In genomic region chr11:132035736-132036135, GRCh38 we compare ENCODE assay signal across 16 cellular contexts.
DNase-seq lines count a peak whose midpoint lies in the region; ATAC-seq, FAIRE-seq and TF ChIP-seq lines count a peak whose summit lies in the region.
"Had no signal": no experiment of that assay in that cellular context is flagged by ENCODE, and none has a peak within 500 bp of the region (broad histone marks: within the 10 kb centered on the region; RNA-seq: fewer than 3 reads in every experiment).

No MANE protein-coding gene starts in this region.

- H3K9me3 ChIP-seq in SK-N-SH (no peaks in the 10 kb centered on the region), osteoblast (ENCODE audit: low read depth, low read length) (no peaks in the 10 kb centered on the region)
- H3K9me3 ChIP-seq: BLaER1 treated with 17β-estradiol and CSF1 and Interleukin-3, amounts not matched to agents 10 nM and 100 nM had no signal

- H3K36me3 ChIP-seq in SK-N-SH (replicated peaks in 1 of 2; ENCODE audit: control insufficient read depth in 1 of 2, insufficient read depth in 2 of 2, low read length in 1 of 2) (no peaks in the 10 kb centered on the region), osteoblast (ENCODE audit: insufficient read depth, low read length) (no peaks in the 10 kb centered on the region)
- H3K36me3 ChIP-seq: BLaER1 treated with 17β-estradiol and CSF1 and Interleukin-3, amounts not matched to agents 10 nM and 100 nM had no signal

- no peak overlapping the region for H2AFZ ChIP-seq in SK-N-SH (ENCODE audit: low read depth)
- H2AFZ ChIP-seq in osteoblast (ENCODE audit: low read length) = no peak overlapping the region
- H2AFZ ChIP-seq: GM23248 had no signal

- no peak overlapping the region for H3K9ac ChIP-seq in SK-N-SH
- H3K9ac ChIP-seq: BLaER1 treated with 17β-estradiol and CSF1 and Interleukin-3, amounts not matched to agents 10 nM and 100 nM; GM23248 had no signal

- POLR2A ChIA-PET in SK-N-SH (lab: Yijun Ruan, JAX) = no interaction called here

- CTCF ChIA-PET in SK-N-SH (lab: Yijun Ruan, JAX) = interaction anchor here (0.9 to 1.9 kb wide), 3 partner anchors 12 to 288 kb away, joined by 3 to 6 read pairs (median 4); no protein-coding TSS in a partner anchor

- H3K4me3 ChIP-seq in SK-N-SH (ENCODE audit: low read depth in 2 of 2, low read length in 1 of 2) (no peak overlapping the region), osteoblast (ENCODE audit: insufficient read depth, low read length) (no peak overlapping the region)
- H3K4me3 ChIP-seq: BLaER1 treated with 17β-estradiol and CSF1 and Interleukin-3, amounts not matched to agents 10 nM and 100 nM; GM12878; GM23248 had no signal

- TF ChIP-seq CTCF in SK-N-SH (IDR thresholded peaks at IDR 0.05) (no peak), osteoblast (IDR thresholded peaks at IDR 0.05; ENCODE audit: extremely low read depth, low read depth, low read length) (no peak)

- no peak for TF ChIP-seq EP300 in SK-N-SH (IDR thresholded peaks at IDR 0.05; ENCODE audit: borderline replicate concordance in 1 of 2, low read depth in 1 of 2, low read length in 1 of 2)

- H3K9me2 ChIP-seq in SK-N-SH = no peaks in the 10 kb centered on the region

- H3K27me3 ChIP-seq in SK-N-SH (ENCODE audit: insufficient read depth) = no peaks in the 10 kb centered on the region
- H3K27me3 ChIP-seq in osteoblast (ENCODE audit: insufficient read depth, low read length) = no peaks in the 10 kb centered on the region
- H3K27me3 ChIP-seq: BLaER1 treated with 17β-estradiol and CSF1 and Interleukin-3, amounts not matched to agents 10 nM and 100 nM had no signal

- TF ChIP-seq RAD21 in SK-N-SH (IDR thresholded peaks at IDR 0.05; ENCODE audit: low read length) = no peak

- H4K20me1 ChIP-seq in SK-N-SH (ENCODE audit: insufficient read depth) (no peaks in the 10 kb centered on the region), osteoblast (ENCODE audit: insufficient read depth, low read length) (no peaks in the 10 kb centered on the region)
- H4K20me1 ChIP-seq: BLaER1 treated with 17β-estradiol and CSF1 and Interleukin-3, amounts not matched to agents 10 nM and 100 nM had no signal

- DNase-seq in SK-N-SH (peak; percentile 11), NCI-H69 (lab: John Stamatoyannopoulos, UW) (peak; percentile 58), left kidney (ENCODE audit: low read depth, low spot score) (peak; percentile 46), osteoblast (ENCODE audit: insufficient read length, low spot score, missing footprints) (no peak), H54 (ENCODE audit: insufficient read length, low spot score) (no peak), T-helper 9 cell (no peak)
- DNase-seq: Calu3; CD8-positive, alpha-beta T cell; DMS79 treated with DMSO at 0.1 percent for 48 hours; GM23248; HCEC 1CT had no signal

- H3K79me2 ChIP-seq in SK-N-SH (ENCODE audit: insufficient read depth) (peaks cover 3% of the 10 kb centered on the region; the same call in 1 of the 2 replicates), osteoblast (ENCODE audit: insufficient read depth, low read length) (peaks cover 84% of the 10 kb centered on the region)

- FAIRE-seq in H54 (lab: Jason Lieb, UNC) = no peak
- FAIRE-seq: GM12878, HTR-8/SVneo had no signal

- 94% methylated on average over 3 of the region's 3 CpGs for WGBS in SK-N-SH (ENCODE audit: low lambda C conversion rate)

- H3F3A ChIP-seq in SK-N-SH (replicated peaks; ENCODE audit: insufficient read depth) = peaks cover 20% of the 10 kb centered on the region

- no peak overlapping the region for H3K4me2 ChIP-seq in SK-N-SH
- H3K4me2 ChIP-seq in osteoblast (ENCODE audit: insufficient read depth, low read length) = no peak overlapping the region
- H3K4me2 ChIP-seq: BLaER1 treated with 17β-estradiol and CSF1 and Interleukin-3, amounts not matched to agents 10 nM and 100 nM had no signal

- peaks cover 0 to 32% of the 10 kb centered on the region in 2 experiments; a peak in 3 of 4 replicates for H3K4me1 ChIP-seq in SK-N-SH (ENCODE audit: control insufficient read depth in 1 of 2, insufficient read depth in 2 of 2, low read depth in 1 of 2, low read length in 1 of 2)
- peaks cover 41% of the 10 kb centered on the region for H3K4me1 ChIP-seq in osteoblast (ENCODE audit: insufficient read depth, low read length)

- TF ChIP-seq POLR2A in H54 (IDR thresholded peaks at IDR 0.05; ENCODE audit: low read depth, low read length) = no peak

- ATAC-seq in SK-N-SH treated with all-trans-retinoic acid at 6 μM for 48 hours (no peak), GM18867 (IDR thresholded peaks at IDR 0.05; ENCODE audit: unreplicated experiment) (no peak)
- ATAC-seq: CD8-positive, alpha-beta T cell; GM12878 had no signal

- H3K27ac ChIP-seq in SK-N-SH (ENCODE audit: low read depth in 2 of 2, low read length in 1 of 2) (no peak overlapping the region), osteoblast (ENCODE audit: low read depth, low read length) (peak overlapping the region; percentile 50)
- H3K27ac ChIP-seq: BLaER1 treated with 17β-estradiol and CSF1 and Interleukin-3, amounts not matched to agents 10 nM and 100 nM; GM23248 had no signal

TF ChIP-seq in SK-N-SH, 30 proteins besides CTCF, POLR2A, EP300 and RAD21:
- TF ChIP-seq RCOR1 (IDR thresholded peaks at IDR 0.05; ENCODE audit: low read length) (0 out of 2 replicates have a peak, but pooled peaks have one; percentile 23), GATA2 (CRISPR knock-in tag; IDR thresholded peaks at IDR 0.05) (peak; percentile 69), POLR2AphosphoS5 (IDR thresholded peaks at IDR 0.05; ENCODE audit: low read depth, low read length) (no peak), TAF1 (IDR thresholded peaks at IDR 0.05; ENCODE audit: borderline replicate concordance, low read depth, low read length) (no peak)

TF ChIP-seq in SK-N-SH treated with all-trans-retinoic acid at 6 μM for 48 hours, 23 proteins besides CTCF, POLR2A, EP300 and RAD21:
- TF ChIP-seq CREB5 (CRISPR knock-in tag; IDR thresholded peaks at IDR 0.05; ENCODE audit: low read depth) = no peak
- TF ChIP-seq CSRNP3 (CRISPR knock-in tag; IDR thresholded peaks at IDR 0.05) = no peak
- no peak for TF ChIP-seq OSR1 (CRISPR knock-in tag; IDR thresholded peaks at IDR 0.05)

Comparison
In these comparisons a context has a peak if more than half of its experiments do, and no peak if none do; other contexts are left out.
1. DNase-seq: peak in SK-N-SH (single experiment), NCI-H69 (single experiment) and left kidney (single experiment); none in osteoblast (single experiment), H54 (single experiment) and T-helper 9 cell (single experiment).